In the genomic region with DNA sequence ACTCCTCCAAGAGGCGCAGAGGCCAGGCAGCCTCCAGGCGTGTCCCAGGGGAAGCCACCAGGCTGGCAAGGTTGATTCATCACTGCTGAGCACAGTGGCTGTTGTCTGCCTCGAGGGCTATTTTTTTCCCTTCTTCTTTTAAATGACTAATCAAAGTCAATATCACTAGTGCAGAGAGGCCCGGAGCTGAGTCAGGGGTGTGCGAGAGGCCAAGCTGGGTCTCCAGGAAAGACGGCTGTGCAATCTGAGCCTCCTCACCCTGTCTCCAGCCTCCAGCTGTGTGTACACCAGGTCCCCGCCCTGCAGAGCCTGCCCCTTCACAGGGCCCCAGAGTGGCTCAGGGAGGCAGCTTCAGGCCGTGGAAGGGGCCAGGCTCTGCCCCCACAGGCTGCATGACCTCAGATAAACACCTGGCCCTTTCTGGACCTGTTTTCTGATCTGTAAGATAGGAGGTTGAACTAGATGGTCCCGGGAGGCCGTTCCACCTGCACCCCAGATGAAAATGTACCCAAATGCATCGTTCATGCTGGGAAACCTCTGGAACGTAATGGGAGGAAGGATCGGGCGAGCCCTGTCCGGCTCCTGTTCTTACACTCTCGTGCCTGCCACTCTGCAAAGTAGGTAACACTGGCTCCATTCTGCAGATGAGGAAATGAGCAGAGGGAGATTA, we compare ENCODE assay signal across 8 cellular contexts. TPM values are rescaled to one million over a fixed set of nuclear protein-coding genes. Genes with fewer than 3 reads are reported as not detected.
DNase-seq lines count a peak whose midpoint lies in the region; ATAC-seq, FAIRE-seq and TF ChIP-seq lines count a peak whose summit lies in the region.

No MANE protein-coding gene starts in this region.

- H3K27me3 ChIP-seq in DND-41 (ENCODE audit: insufficient read depth, low read length, poor library complexity) (peaks cover 17% of the 10 kb centered on the region), Loucy (ENCODE audit: insufficient read depth, low read length, poor library complexity, severe bottlenecking) (peaks cover 56% of the 10 kb centered on the region), esophagus muscularis mucosa (no peaks in the 10 kb centered on the region)

- no peak overlapping the region for H3K4me3 ChIP-seq in DND-41 (ENCODE audit: low read depth in 1 of 2, low read length in 2 of 2)
- H3K4me3 ChIP-seq in Loucy (ENCODE audit: low read length, poor library complexity, severe bottlenecking), result peak overlapping the region; percentile 8
- H3K4me3 ChIP-seq in esophagus muscularis mucosa, result no peak overlapping the region

- H3K4me1 ChIP-seq in DND-41 (ENCODE audit: insufficient read depth, low read length) (peaks cover 18% of the 10 kb centered on the region), Loucy (ENCODE audit: insufficient read depth, low read length, poor library complexity, severe bottlenecking) (peaks cover 39% of the 10 kb centered on the region), esophagus muscularis mucosa (peaks cover 29 to 53% (median 48%) of the 10 kb centered on the region in 4 donors)

- H2AFZ ChIP-seq in DND-41 (ENCODE audit: low read depth, low read length) (no peak overlapping the region), Loucy (ENCODE audit: low read length) (no peak overlapping the region)

- H3K79me2 ChIP-seq in DND-41 (ENCODE audit: insufficient read depth, low read length) (no peaks in the 10 kb centered on the region), Loucy (ENCODE audit: insufficient read depth, low read length) (no peaks in the 10 kb centered on the region)

- H3K9ac ChIP-seq in DND-41 (ENCODE audit: low read depth, low read length), result no peak overlapping the region
- no peak overlapping the region for H3K9ac ChIP-seq in Loucy (ENCODE audit: low read depth, low read length, poor library complexity, severe bottlenecking)

- H3K9me3 Mint-ChIP-seq in T-helper 1 cell treated with Interleukin-12 subunit alpha and Interleukin-12 subunit beta and Interleukin-4 antibody, amounts not matched to agents 30 μg/mL and 1 μg/mL, for 36 hours, result no peaks in the 10 kb centered on the region

- no peak for TF ChIP-seq EP300 in esophagus muscularis mucosa (IDR thresholded peaks at IDR 0.05)

- no peak for FAIRE-seq in GM19239 (lab: Jason Lieb, UNC)

- TF ChIP-seq CTCF in DND-41 (IDR thresholded peaks at IDR 0.05; ENCODE audit: borderline replicate concordance, extremely low read depth, low read length, poor library complexity, severe bottlenecking) (no peak), Loucy (conservative IDR thresholded peaks at IDR 0.05; ENCODE audit: low read length) (no peak), esophagus muscularis mucosa (IDR thresholded peaks at IDR 0.05) (no peak)

- H3K36me3 ChIP-seq in DND-41 (ENCODE audit: insufficient read depth, low read length) (no peaks in the 10 kb centered on the region), Loucy (ENCODE audit: insufficient read depth, low read length) (no peaks in the 10 kb centered on the region), esophagus muscularis mucosa (peaks cover 0 to 5% (median 0%) of the 10 kb centered on the region in 4 donors)

- peak; percentile 39; the same call in 1 of the 3 replicates for ATAC-seq in DND-41 (ENCODE audit: insufficient read depth, low read depth)
- no peak for ATAC-seq in HG02885 (IDR thresholded peaks at IDR 0.05; ENCODE audit: poor library complexity, unreplicated experiment)
- no peak for ATAC-seq in GM19397 (IDR thresholded peaks at IDR 0.05; ENCODE audit: unreplicated experiment)

- 0 out of 2 replicates have a peak, but pooled peaks cover 3% of the 10 kb centered on the region for H3F3A ChIP-seq in Loucy (ENCODE audit: low read depth)

- intact Hi-C loops in esophagus muscularis mucosa (cut with DNase I), result loop anchor here (5.0 kb wide), 1 partner anchor 33 kb away; a partner anchor contains a TSS

- no peak for DNase-seq in DND-41
- no peak for DNase-seq in esophagus muscularis mucosa (ENCODE audit: extremely low spot score)
- DNase-seq in stimulated activated CD4-positive, alpha-beta T cell treated with anti-CD3 and anti-CD28 coated beads, Interleukin-2, amount 100 ng/mL, for 24 hours, result peak; percentile 67 to 78
- no peak for DNase-seq in GM19239 (ENCODE audit: insufficient read length, low spot score)

- H3K4me2 ChIP-seq in DND-41 (ENCODE audit: insufficient read depth, low read length), result no peak overlapping the region
- peak overlapping the region; percentile 43 for H3K4me2 ChIP-seq in Loucy (ENCODE audit: low read depth, low read length, poor library complexity, severe bottlenecking)

- H4K20me1 ChIP-seq in DND-41 (ENCODE audit: insufficient read depth, low read length), result peaks cover 40% of the 10 kb centered on the region
- peaks cover 40% of the 10 kb centered on the region for H4K20me1 ChIP-seq in Loucy (ENCODE audit: insufficient read depth, low read length, poor library complexity, severe bottlenecking)

- peaks cover 3% of the 10 kb centered on the region for H3K36me3 Mint-ChIP-seq in T-helper 1 cell treated with Interleukin-12 subunit alpha and Interleukin-12 subunit beta and Interleukin-4 antibody, amounts not matched to agents 30 μg/mL and 1 μg/mL, for 36 hours (ENCODE audit: low read depth)

- no peak for TF ChIP-seq POLR2A in esophagus muscularis mucosa (IDR thresholded peaks at IDR 0.05; ENCODE audit: low read depth)

- H3K9me3 ChIP-seq in DND-41 (ENCODE audit: insufficient read depth, low read length, severe bottlenecking) (no peaks in the 10 kb centered on the region), Loucy (ENCODE audit: insufficient read depth, low read depth, low read length) (no peaks in the 10 kb centered on the region), esophagus muscularis mucosa (no peaks in the 10 kb centered on the region)

- WGBS in esophagus muscularis mucosa, result 29% methylated on average over 12 of the region's 16 CpGs

- H3K4me3 Mint-ChIP-seq in T-helper 1 cell treated with Interleukin-12 subunit alpha and Interleukin-12 subunit beta and Interleukin-4 antibody, amounts not matched to agents 30 μg/mL and 1 μg/mL, for 36 hours, result peak overlapping the region; percentile 28

- H3K27ac ChIP-seq in DND-41 (ENCODE audit: low read length) (no peak overlapping the region), esophagus muscularis mucosa (replicated peaks in 1 of 4) (peak overlapping the region; percentile 63 to 85 (median 76))

- H3K27ac Mint-ChIP-seq in T-helper 1 cell treated with Interleukin-12 subunit alpha and Interleukin-12 subunit beta and Interleukin-4 antibody, amounts not matched to agents 30 μg/mL and 1 μg/mL, for 36 hours, result no peak overlapping the region

- H3K9me2 ChIP-seq in Loucy (replicated peaks; ENCODE audit: low read depth, low read length), result no peaks in the 10 kb centered on the region

- H3K27me3 Mint-ChIP-seq in T-helper 1 cell treated with Interleukin-12 subunit alpha and Interleukin-12 subunit beta and Interleukin-4 antibody, amounts not matched to agents 30 μg/mL and 1 μg/mL, for 36 hours (ENCODE audit: low read depth), result peaks cover 16% of the 10 kb centered on the region

- H3K4me1 Mint-ChIP-seq in T-helper 1 cell treated with Interleukin-12 subunit alpha and Interleukin-12 subunit beta and Interleukin-4 antibody, amounts not matched to agents 30 μg/mL and 1 μg/mL, for 36 hours (ENCODE audit: low read depth), result peaks cover 32% of the 10 kb centered on the region

RNA-seq across cellular contexts. Expression of a gene that starts 3.7 kb away (rescaled TPM):
- total RNA-seq in esophagus muscularis mucosa, result 10 to 100 TPM in 2 of 4 donors, 1 to 10 TPM in 2; 7.1 to 16.0 (median 9.6) TPM

RNA-seq across cellular contexts. Expression of a gene that starts 22.8 kb away (rescaled TPM):
- total RNA-seq in esophagus muscularis mucosa, result 1 to 10 TPM; 6.1 to 7.9 (median 7.2) TPM

RNA-seq across cellular contexts. Expression of a gene that starts 32.4 kb away (rescaled TPM):
- 10 to 100 TPM; 43.2 to 51.5 (median 48.6) TPM for total RNA-seq in esophagus muscularis mucosa

RNA-seq across cellular contexts. Expression of a gene that starts 32.5 kb away (rescaled TPM):
- 1 to 10 TPM; 4.5 to 7.5 (median 5.5) TPM for total RNA-seq in esophagus muscularis mucosa

RNA-seq across cellular contexts. Expression of a gene that starts 48.2 kb away (rescaled TPM):
- 1 to 10 TPM; 2.5 to 7.1 (median 4.0) TPM for total RNA-seq in esophagus muscularis mucosa

Comparison
In these comparisons a context has a peak if more than half of its experiments do, and no peak if none do; other contexts are left out.
1. DNase-seq: peak in stimulated activated CD4-positive, alpha-beta T cell treated with anti-CD3 and anti-CD28 coated beads, Interleukin-2, amount 100 ng/mL, for 24 hours (2 of 2); none in DND-41 (single experiment), esophagus muscularis mucosa (single experiment) and GM19239 (single experiment).